In genomic region chr21:43771199-43771675, GRCh38 we compare ENCODE assay signal across 1 cellular context.
TF ChIP-seq lines count a peak whose summit lies in the region.

No MANE protein-coding gene starts in this region.

TF ChIP-seq in HEK293, 187 proteins besides CTCF, POLR2A, EP300 and RAD21 (continued from another document and continues in another):
- TF ChIP-seq ZNF148 (tag by site-specific recombination; IDR thresholded peaks at IDR 0.05; ENCODE audit: borderline replicate concordance) (no peak), ZNF391 (tag by site-specific recombination; IDR thresholded peaks at IDR 0.05; ENCODE audit: borderline replicate concordance, low read depth) (0 out of 2 replicates have a peak, but pooled peaks have one; percentile 40), ZNF274 (IDR thresholded peaks at IDR 0.05; ENCODE audit: low read length) (no peak), ZNF274 (tag by site-specific recombination; IDR thresholded peaks at IDR 0.05; ENCODE audit: borderline replicate concordance) (no peak), ZBTB44 (tag by site-specific recombination; IDR thresholded peaks at IDR 0.05) (no peak), ZNF354C (tag by site-specific recombination; IDR thresholded peaks at IDR 0.05; ENCODE audit: borderline replicate concordance, low read depth) (no peak), ZNF398 (tag by site-specific recombination; IDR thresholded peaks at IDR 0.05) (no peak), ZNF692 (tag by site-specific recombination; IDR thresholded peaks at IDR 0.05) (0 out of 2 replicates have a peak, but pooled peaks have one; percentile 15), SCRT2 (tag by site-specific recombination; IDR thresholded peaks at IDR 0.05) (no peak), ZNF571 (tag by site-specific recombination; IDR thresholded peaks at IDR 0.05) (no peak), ZNF514 (tag by site-specific recombination; IDR thresholded peaks at IDR 0.05) (no peak), ZNF404 (tag by site-specific recombination; IDR thresholded peaks at IDR 0.05) (no peak), BCL11A (tag by site-specific recombination; IDR thresholded peaks at IDR 0.05; ENCODE audit: low read depth) (no peak), ZEB2 (tag by site-specific recombination; IDR thresholded peaks at IDR 0.05) (0 out of 2 replicates have a peak, but pooled peaks have one; percentile 58), YY1 (tag by site-specific recombination; IDR thresholded peaks at IDR 0.05) (no peak), ZBTB11 (tag by site-specific recombination; conservative IDR thresholded peaks at IDR 0.05; ENCODE audit: low read depth) (no peak), ZSCAN5A (tag by site-specific recombination; IDR thresholded peaks at IDR 0.05) (no peak), WT1 (tag by site-specific recombination; IDR thresholded peaks at IDR 0.05) (peak; percentile 82), ZXDB (tag by site-specific recombination; IDR thresholded peaks at IDR 0.05) (no peak), ZNF19 (tag by site-specific recombination; IDR thresholded peaks at IDR 0.05; ENCODE audit: low read depth) (no peak), ZBTB7A (tag by site-specific recombination; IDR thresholded peaks at IDR 0.05; ENCODE audit: low read depth) (no peak), ZNF596 (tag by site-specific recombination; IDR thresholded peaks at IDR 0.05) (no peak), ZNF341 (tag by site-specific recombination; IDR thresholded peaks at IDR 0.05; ENCODE audit: low read depth) (no peak), PRDM4 (tag by site-specific recombination; IDR thresholded peaks at IDR 0.05) (no peak), ZFP37 (tag by site-specific recombination; IDR thresholded peaks at IDR 0.05) (peak; percentile 63), ATF2 (tag by site-specific recombination; IDR thresholded peaks at IDR 0.05; ENCODE audit: low read depth) (peak; percentile 62; the same call in 1 of the 2 replicates), ZBTB10 (tag by site-specific recombination; IDR thresholded peaks at IDR 0.05) (no peak), ZFP69B (tag by site-specific recombination; IDR thresholded peaks at IDR 0.05) (no peak), ZNF544 (tag by site-specific recombination; IDR thresholded peaks at IDR 0.05) (no peak), ZNF132 (tag by site-specific recombination; IDR thresholded peaks at IDR 0.05; ENCODE audit: borderline replicate concordance) (no peak), ZFHX2 (tag by site-specific recombination; conservative IDR thresholded peaks at IDR 0.05) (peak; percentile 32; the same call in 1 of the 2 replicates), ZNF776 (tag by site-specific recombination; IDR thresholded peaks at IDR 0.05; ENCODE audit: borderline replicate concordance) (no peak), ZNF792 (tag by site-specific recombination; IDR thresholded peaks at IDR 0.05) (no peak), KLF8 (tag by site-specific recombination; IDR thresholded peaks at IDR 0.05) (peak; percentile 43; the same call in 1 of the 2 replicates), ZNF146 (tag by site-specific recombination; IDR thresholded peaks at IDR 0.05) (no peak), SP3 (tag by site-specific recombination; IDR thresholded peaks at IDR 0.05) (no peak), ZNF280C (tag by site-specific recombination; IDR thresholded peaks at IDR 0.05) (no peak)
